8 cellular contexts compared by ENCODE assay signal in genomic region chr10:73997806-73998622, GRCh38. TPM values are rescaled to one million over a fixed set of nuclear protein-coding genes. Genes with fewer than 3 reads are reported as not detected.
DNase-seq lines count a peak whose midpoint lies in the region; ATAC-seq, FAIRE-seq and TF ChIP-seq lines count a peak whose summit lies in the region.

Gene VCL (plus strand): TSS chr10:73998116. CDS start chr10:73998208, 92 bp downstream.

- no peaks in the 10 kb centered on the region for H3K27me3 ChIP-seq in WERI-Rb-1 (ENCODE audit: insufficient read depth, low read depth, severe bottlenecking)
- H3K27me3 ChIP-seq in mammary epithelial cell (ENCODE audit: insufficient read depth, low read length) = no peaks in the 10 kb centered on the region
- no peaks in the 10 kb centered on the region for H3K27me3 ChIP-seq in iPS-20b (ENCODE audit: insufficient read depth, low read length)
- no peaks in the 10 kb centered on the region for H3K27me3 ChIP-seq in small intestine (ENCODE audit: control insufficient read depth in 2 of 2, insufficient read depth in 2 of 2, low read length in 2 of 2)

- H3K27ac ChIP-seq in WERI-Rb-1 (peak within 1 kb of the TSS; percentile 75), mammary epithelial cell (ENCODE audit: insufficient read depth, low read depth, low read length) (peak within 1 kb of the TSS; percentile 72), iPS-20b (ENCODE audit: low read length) (peak within 1 kb of the TSS; percentile 83), small intestine (ENCODE audit: low read depth in 1 of 2, low read length in 1 of 2) (peak within 1 kb of the TSS; percentile 88 to 94)

- H3K36me3 ChIP-seq in WERI-Rb-1 = no peaks in the 10 kb centered on the region
- H3K36me3 ChIP-seq in mammary epithelial cell (ENCODE audit: insufficient read depth, low read length) = peaks cover 2% of the 10 kb centered on the region
- peaks cover 30% of the 10 kb centered on the region for H3K36me3 ChIP-seq in iPS-20b (ENCODE audit: insufficient read depth, low read depth, low read length)
- H3K36me3 ChIP-seq in small intestine (ENCODE audit: control insufficient read depth in 2 of 2, insufficient read depth in 2 of 2, low read length in 2 of 2) = no peaks in the 10 kb centered on the region

- peak within 1 kb of the TSS; percentile 75 for H3K4me2 ChIP-seq in mammary epithelial cell (ENCODE audit: insufficient read depth, low read depth, low read length)

- H3K4me3 ChIP-seq in WERI-Rb-1 (ENCODE audit: low read depth, low read length) (peak within 1 kb of the TSS; percentile 73), mammary epithelial cell (replicated peaks in 1 of 3; ENCODE audit: insufficient read depth in 1 of 3, low read depth in 2 of 3, low read length in 3 of 3) (peak within 1 kb of the TSS; percentile 61 to 92 (median 90)), iPS-20b (ENCODE audit: low read length) (peak within 1 kb of the TSS; percentile 97), small intestine (ENCODE audit: low read depth in 1 of 2, low read length in 2 of 2) (peak within 1 kb of the TSS; percentile 78 to 84)

- intact Hi-C loops in mammary epithelial cell (cut with micrococcal nuclease) = loop anchor here (1.0 to 2.0 kb wide), 2 partner anchors 31 to 40 kb away; no protein-coding TSS in a partner anchor

- ATAC-seq in GM18873 (IDR thresholded peaks at IDR 0.05; ENCODE audit: low FRiP score, unreplicated experiment) (peak; percentile 91), HG03139 (IDR thresholded peaks at IDR 0.05; ENCODE audit: unreplicated experiment) (peak; percentile 91)

- peaks cover 50% of the 10 kb centered on the region for H3K79me2 ChIP-seq in mammary epithelial cell (ENCODE audit: insufficient read depth, low read length)

- H3K4me1 ChIP-seq in mammary epithelial cell (ENCODE audit: insufficient read depth, low read length) = peaks cover 26% of the 10 kb centered on the region
- peaks cover 9% of the 10 kb centered on the region; the same call in 1 of the 2 replicates for H3K4me1 ChIP-seq in iPS-20b (ENCODE audit: insufficient read depth, low read length)
- peaks cover 0 to 6% of the 10 kb centered on the region in 2 donors for H3K4me1 ChIP-seq in small intestine (ENCODE audit: control insufficient read depth in 2 of 2, insufficient read depth in 1 of 2, low read depth in 1 of 2, low read length in 1 of 2)

- no peaks in the 10 kb centered on the region for H4K20me1 ChIP-seq in mammary epithelial cell (ENCODE audit: insufficient read depth, low read length)

- H3K9ac ChIP-seq in mammary epithelial cell (ENCODE audit: insufficient read depth, low read length) (peak within 1 kb of the TSS; percentile 87), iPS-20b (ENCODE audit: low read depth, low read length) (peak within 1 kb of the TSS; percentile 98)

- dilution Hi-C loops in mammary epithelial cell (cut with HindIII; ENCODE audit: low sequenced_read_pairs) = no loop called here

- 4% methylated on average over 11 of the region's 90 CpGs for WGBS in mammary epithelial cell (ENCODE audit: low coverage, missing lambda C conversion rate)
- 0% methylated on average over 59 to 90 of the region's 90 CpGs for WGBS in small intestine, 3 donors

- H3K9me3 ChIP-seq in WERI-Rb-1 (ENCODE audit: severe bottlenecking) (peaks cover 9% of the 10 kb centered on the region), mammary epithelial cell (replicated peaks; ENCODE audit: insufficient read depth, low read length) (no peaks in the 10 kb centered on the region), iPS-20b (ENCODE audit: insufficient read depth, low read depth, low read length) (no peaks in the 10 kb centered on the region), small intestine (ENCODE audit: control insufficient read depth, low read depth) (no peaks in the 10 kb centered on the region)

- CTCF ChIA-PET in mammary epithelial cell (lab: Charles Lee; ENCODE audit: low non-redundant PET) = interaction anchor here (1.3 kb wide), 1 partner anchor 83 kb away, joined by 5 read pairs; no protein-coding TSS in a partner anchor

- FAIRE-seq in small intestine (lab: Jason Lieb, UNC) = no peak

- peak within 1 kb of the TSS; percentile 86 for H2AFZ ChIP-seq in mammary epithelial cell (ENCODE audit: low read depth, low read length)

- TSS peak; percentile 48 for BruUV-seq in mammary epithelial cell (replicated peaks; lab: Mats Ljungman, UMichigan)

- DNase-seq in ACHN = peak; percentile 98
- peak; percentile 97 for DNase-seq in NCI-H2227 (lab: John Stamatoyannopoulos, UW; ENCODE audit: unreplicated experiment)
- peak; percentile 99 for DNase-seq in WERI-Rb-1
- peak; percentile 99 for DNase-seq in mammary epithelial cell
- DNase-seq in small intestine = peak; percentile 98

- TF ChIP-seq CTCF in WERI-Rb-1 (IDR thresholded peaks at IDR 0.05; ENCODE audit: low read depth, low read length) (no peak), mammary epithelial cell (conservative IDR thresholded peaks at IDR 0.05 in 1 of 2, IDR thresholded peaks at IDR 0.05 in 1 of 2; ENCODE audit: extremely low read depth in 1 of 2, insufficient read depth in 1 of 2, low read depth in 1 of 2, low read length in 2 of 2) (no peak)

- in situ Hi-C loops in ACHN (cut with HindIII; ENCODE audit: low pct_ligation_motif_present, low pct_unique_long_range_greater_than_20kb, low sequenced_read_pairs) = no loop called here
- in situ Hi-C loops in mammary epithelial cell (cut with MboI; ENCODE audit: low sequenced_read_pairs in 2 of 2) = no loop called here

RNA-seq across cellular contexts. Expression of gene VCL, which starts in this region (rescaled TPM):
- 100 to 1,000 TPM; 136 to 172 TPM for total RNA-seq in mammary epithelial cell
- polyA plus RNA-seq in mammary epithelial cell (70.9 TPM), small intestine (10 to 100 TPM in 2 of 3 donors, 1 to 10 TPM in 1; 8.9 to 32.2 (median 11.6) TPM)
- polyA minus RNA-seq in mammary epithelial cell = 222 TPM

Comparison
In these comparisons a context has a peak if more than half of its experiments do, and no peak if none do; other contexts are left out.
1. Peak in every context shown above with its lines: DNase-seq, ATAC-seq, H3K4me3 ChIP-seq and H3K27ac ChIP-seq.